ENCODE assay signal across 28 cellular contexts in the genomic region with DNA sequence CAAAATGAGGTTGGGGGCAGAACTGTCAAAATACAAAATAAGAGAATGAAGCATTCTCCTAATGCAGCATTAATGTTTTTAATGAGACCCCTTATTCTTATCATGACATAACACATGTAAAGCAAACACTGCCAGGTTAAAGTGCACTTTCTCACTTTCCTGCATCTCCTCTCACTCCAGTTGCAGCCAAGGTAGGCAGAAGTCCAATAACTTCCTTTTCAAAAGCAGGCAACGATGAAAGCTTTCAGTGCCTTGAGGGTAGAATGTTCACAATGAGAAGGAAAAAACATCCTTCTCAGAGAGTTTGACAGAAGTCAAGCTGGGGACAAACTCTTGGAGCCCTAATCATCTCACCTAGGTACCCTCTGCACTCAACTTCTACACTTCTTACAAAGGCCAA.
"Had no signal": no experiment of that assay in that cellular context is flagged by ENCODE, and none has a peak within 500 bp of the region (broad histone marks: within the 10 kb centered on the region; RNA-seq: fewer than 3 reads in every experiment).

No MANE protein-coding gene starts in this region.

- H3K4me3 Mint-ChIP-seq: immature natural killer cell; natural killer cell; stimulated activated effector memory CD8-positive, alpha-beta T cell treated with anti-CD3 and anti-CD28 coated beads, Interleukin-12 subunit alpha, Interleukin-12 subunit beta, amount 100 ng/mL, for 72 hours; type B pancreatic cell had no signal

- ATAC-seq: heart right ventricle; left ventricle myocardium superior; natural killer cell; sciatic nerve; stimulated activated effector memory CD8-positive, alpha-beta T cell treated with anti-CD3 and anti-CD28 coated beads, Interleukin-12 subunit alpha, Interleukin-12 subunit beta, amount 100 ng/mL, for 72 hours; stimulated activated naive CD8-positive, alpha-beta T cell treated with anti-CD3 and anti-CD28 coated beads, Interleukin-15, Interleukin-2, amounts not matched to agents 100 U/mL and 50 U/mL, for 24 hours had no signal

- H3K4me3 ChIP-seq: coronary artery, esophagus squamous epithelium, heart right ventricle, lung, pancreas, testis, tibial artery had no signal

- H3K27ac ChIP-seq: coronary artery, esophagus squamous epithelium, heart right ventricle, neutrophil, testis, tibial artery had no signal

- H3K27me3 ChIP-seq: esophagus squamous epithelium, heart right ventricle, neutrophil, pancreas, testis, tibial artery had no signal

- H3K4me1 ChIP-seq: testis had no signal

- DNase-seq: dermis blood vessel endothelial cell; effector memory CD4-positive, alpha-beta T cell; erythroblast; esophagus squamous epithelium; foreskin melanocyte; glutamatergic neuron; heart right ventricle; hypothalamus; immature natural killer cell; islet precursor cell; kidney glomerular epithelial cell; left colon; left ventricle myocardium superior; mesenchymal stem cell; natural killer cell; pancreas; stimulated activated CD4-positive, alpha-beta T cell treated with anti-CD3 and anti-CD28 coated beads, Interleukin-2, amount 100 ng/mL, for 24 hours; stimulated activated CD4-positive, alpha-beta T cell treated with anti-CD3 and anti-CD28 coated beads, Interleukin-4, amount 100 ng/mL, for 24 hours; stimulated activated naive CD8-positive, alpha-beta T cell treated with anti-CD3 and anti-CD28 coated beads, Interleukin-15, Interleukin-2, amounts not matched to agents 100 U/mL and 50 U/mL, for 24 hours; substantia nigra; testis; tibial artery had no signal

- H3K4me1 Mint-ChIP-seq: immature natural killer cell; natural killer cell; stimulated activated effector memory CD8-positive, alpha-beta T cell treated with anti-CD3 and anti-CD28 coated beads, Interleukin-12 subunit alpha, Interleukin-12 subunit beta, amount 100 ng/mL, for 72 hours had no signal

- H3K27me3 Mint-ChIP-seq: type B pancreatic cell had no signal

- H3K9me3 ChIP-seq: esophagus squamous epithelium, heart right ventricle, neutrophil, pancreas, testis, tibial artery had no signal

- FAIRE-seq: pancreas had no signal

- H3K27ac Mint-ChIP-seq: immature natural killer cell; natural killer cell; stimulated activated effector memory CD8-positive, alpha-beta T cell treated with anti-CD3 and anti-CD28 coated beads, Interleukin-12 subunit alpha, Interleukin-12 subunit beta, amount 100 ng/mL, for 72 hours; type B pancreatic cell had no signal

- H3K9me3 Mint-ChIP-seq: immature natural killer cell; natural killer cell; stimulated activated effector memory CD8-positive, alpha-beta T cell treated with anti-CD3 and anti-CD28 coated beads, Interleukin-12 subunit alpha, Interleukin-12 subunit beta, amount 100 ng/mL, for 72 hours; type B pancreatic cell had no signal
